ENCODE assay signal across 8 cellular contexts in the genomic region with DNA sequence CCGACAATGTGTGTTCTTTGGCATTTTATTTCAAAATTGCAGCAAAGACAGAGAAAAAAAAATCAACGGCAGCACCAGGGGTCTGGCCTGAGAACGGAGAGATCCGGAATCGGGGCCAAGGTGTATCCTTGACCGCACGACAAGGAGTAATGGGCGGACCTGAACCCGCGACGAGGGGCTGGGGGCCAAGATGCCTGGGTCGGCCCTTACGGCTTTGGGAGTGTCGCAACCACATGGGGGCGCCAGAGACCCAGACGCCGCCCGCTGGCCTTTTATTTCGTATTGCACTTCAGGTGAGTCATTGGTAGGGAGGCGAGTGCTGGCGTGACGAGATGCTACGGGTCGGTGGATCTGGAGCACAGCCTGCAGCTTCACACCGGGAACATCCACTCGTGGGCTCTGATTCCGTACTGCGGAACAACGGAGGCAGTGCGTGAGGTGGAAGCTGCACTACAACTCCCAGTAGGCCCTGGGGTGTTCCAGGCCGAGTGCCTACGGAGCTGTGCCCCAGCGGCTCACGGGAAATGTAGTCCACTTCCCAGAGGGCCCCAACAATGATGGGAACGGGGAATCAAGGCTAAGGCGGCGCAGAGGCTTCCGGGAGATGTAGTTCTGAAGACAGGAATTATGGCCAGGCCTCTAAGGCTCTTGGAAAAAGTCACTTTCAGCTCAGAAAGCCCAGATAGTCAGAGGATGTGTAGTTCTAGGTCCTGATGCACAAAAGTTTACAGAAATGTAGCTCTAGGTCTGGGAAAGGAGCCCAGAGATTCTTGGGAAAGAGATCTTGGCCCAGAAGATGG. TPM values are rescaled to one million over a fixed set of nuclear protein-coding genes. Genes with fewer than 3 reads are reported as not detected.
A peak's percentile ranks its signal among the peaks of the same experiment; 100 is the strongest.
DNase-seq lines count a peak whose midpoint lies in the region; ATAC-seq and TF ChIP-seq lines count a peak whose summit lies in the region.

No MANE protein-coding gene starts in this region.

- H3K27me3 Mint-ChIP-seq in CD14-positive monocyte (ENCODE audit: low read depth in 3 of 3), result peaks cover 1 to 4% (median 2%) of the 10 kb centered on the region in 3 donors
- H3K27me3 Mint-ChIP-seq in effector memory CD8-positive, alpha-beta T cell, result no peaks in the 10 kb centered on the region
- no peaks in the 10 kb centered on the region for H3K27me3 Mint-ChIP-seq in memory B cell

- peak; percentile 99 for TF ChIP-seq CTCF in CD14-positive monocyte (IDR thresholded peaks at IDR 0.05)

- H3K4me1 Mint-ChIP-seq in CD14-positive monocyte (peaks cover 6% of the 10 kb centered on the region), memory B cell (peaks cover 6% of the 10 kb centered on the region)
- peaks cover 5 to 9% of the 10 kb centered on the region in 2 donors for H3K4me1 Mint-ChIP-seq in effector memory CD8-positive, alpha-beta T cell (ENCODE audit: low read depth in 2 of 2)

- H3K4me3 Mint-ChIP-seq in CD14-positive monocyte, result peak overlapping the region; percentile 94 to 99
- H3K4me3 Mint-ChIP-seq in effector memory CD8-positive, alpha-beta T cell, result peak overlapping the region; percentile 83 to 86
- peak overlapping the region; percentile 96 for H3K4me3 Mint-ChIP-seq in memory B cell

- DNase-seq in CD14-positive monocyte (ENCODE audit: low spot score), result peak; percentile 91
- DNase-seq in HPDE6-E6E7 (ENCODE audit: extremely low spot score), result peak; percentile 92
- DNase-seq in NOMO-1 (lab: John Stamatoyannopoulos, UW; ENCODE audit: unreplicated experiment in 2 of 2), result peak; percentile 76 to 87
- peak; percentile 64 to 71 for DNase-seq in activated CD8-positive, alpha-beta memory T cell treated with anti-CD3 and anti-CD28 coated beads for 4 hours (ENCODE audit: low read depth in 2 of 2)
- peak; percentile 76 to 81 (median 77) for DNase-seq in effector memory CD8-positive, alpha-beta T cell
- DNase-seq in memory B cell (ENCODE audit: low spot score in 2 of 2), result peak; percentile 80 to 87
- DNase-seq in stimulated activated CD4-positive, alpha-beta T cell treated with anti-CD3 and anti-CD28 coated beads, TNF-alpha, amount 100 ng/mL, for 48 hours (ENCODE audit: low read depth in 3 of 3), result peak; percentile 71 to 80 (median 76)

- H3K9me3 Mint-ChIP-seq in CD14-positive monocyte, result no peaks in the 10 kb centered on the region
- no peaks in the 10 kb centered on the region for H3K9me3 Mint-ChIP-seq in effector memory CD8-positive, alpha-beta T cell
- no peaks in the 10 kb centered on the region for H3K9me3 Mint-ChIP-seq in memory B cell

- H3K36me3 Mint-ChIP-seq in CD14-positive monocyte, result peaks cover 0 to 5% of the 10 kb centered on the region in 2 donors
- H3K36me3 Mint-ChIP-seq in effector memory CD8-positive, alpha-beta T cell (ENCODE audit: insufficient read depth), result no peaks in the 10 kb centered on the region
- H3K36me3 Mint-ChIP-seq in memory B cell, result peaks cover 1% of the 10 kb centered on the region

- intact Hi-C loops in CD14-positive monocyte (cut with micrococcal nuclease), result loop anchor here (1.0 to 5.0 kb wide), 2 partner anchors 40 to 177 kb away; no protein-coding TSS in a partner anchor

- peak; percentile 84 for ATAC-seq in GM19455 (IDR thresholded peaks at IDR 0.05; ENCODE audit: unreplicated experiment)
- peak; percentile 98 for ATAC-seq in effector memory CD8-positive, alpha-beta T cell (replicated peaks)
- ATAC-seq in memory B cell (ENCODE audit: low read depth), result peak; percentile 97

- H3K27ac Mint-ChIP-seq in CD14-positive monocyte (peak overlapping the region; percentile 81 to 95 (median 88)), memory B cell (peak overlapping the region; percentile 94)
- H3K27ac Mint-ChIP-seq in effector memory CD8-positive, alpha-beta T cell, result peak overlapping the region; percentile 35 to 85

RNA-seq across cellular contexts. Expression of a gene that starts 15.6 kb away (rescaled TPM):
- polyA plus RNA-seq in CD14-positive monocyte, result 10 to 100 TPM; 16.0 to 17.0 TPM

RNA-seq across cellular contexts. Expression of a gene that starts 39.9 kb away (rescaled TPM):
- polyA plus RNA-seq in CD14-positive monocyte, result not detected

RNA-seq across cellular contexts. Expression of a gene that starts 41.0 kb away (rescaled TPM):
- not detected for polyA plus RNA-seq in CD14-positive monocyte

RNA-seq across cellular contexts. Expression of a gene that starts 42.8 kb away (rescaled TPM):
- polyA plus RNA-seq in CD14-positive monocyte, result not detected

RNA-seq across cellular contexts. Expression of a gene that starts 48.5 kb away (rescaled TPM):
- not detected for polyA plus RNA-seq in CD14-positive monocyte

Comparison
In these comparisons a context has a peak if more than half of its experiments do, and no peak if none do; other contexts are left out.
1. Peak in every context shown above with its lines: DNase-seq and ATAC-seq.